Comparison of ENCODE assay signal across 9 cellular contexts in the genomic region with DNA sequence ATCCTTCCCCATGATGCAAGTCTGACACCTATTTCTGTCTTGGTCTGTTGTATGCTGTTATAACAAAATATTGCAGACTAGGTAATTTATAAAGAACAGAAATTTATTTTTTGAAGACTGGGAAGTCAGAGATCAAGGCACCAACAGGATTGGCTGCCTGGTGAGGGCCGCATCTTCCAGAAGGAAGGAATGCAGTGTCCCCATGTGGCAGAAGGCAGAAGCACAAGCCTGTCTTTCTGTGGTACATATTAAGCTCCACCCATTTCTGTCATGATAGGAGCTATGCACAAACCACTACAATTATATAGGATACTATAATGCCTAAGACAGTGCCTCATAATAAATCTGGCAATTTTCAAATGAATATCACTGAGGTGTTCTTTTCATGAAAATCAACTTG.
DNase-seq lines count a peak whose midpoint lies in the region; ATAC-seq, FAIRE-seq and TF ChIP-seq lines count a peak whose summit lies in the region.
"Had no signal": no experiment of that assay in that cellular context is flagged by ENCODE, and none has a peak within 500 bp of the region (broad histone marks: within the 10 kb centered on the region; RNA-seq: fewer than 3 reads in every experiment).

No MANE protein-coding gene starts in this region.

- CTCF ChIA-PET in Calu3 (lab: Charles Lee) (interaction anchor here (0.6 to 1.0 kb wide), 3 partner anchors 416 to 419 kb away, joined by 3 to 4 read pairs (median 3); no protein-coding TSS in a partner anchor), SK-N-SH (lab: Yijun Ruan, JAX) (interaction anchor here (0.7 to 2.8 kb wide), 2 partner anchors 29 to 417 kb away, joined by 3 to 7 read pairs; no protein-coding TSS in a partner anchor)

- H3K36me3 ChIP-seq in SK-N-SH (replicated peaks in 1 of 2; ENCODE audit: control insufficient read depth in 1 of 2, insufficient read depth in 2 of 2, low read length in 1 of 2) (no peaks in the 10 kb centered on the region), kidney (ENCODE audit: control insufficient read depth in 1 of 2, insufficient read depth in 2 of 2, low read length in 2 of 2) (no peaks in the 10 kb centered on the region)
- H3K36me3 ChIP-seq: SJSA1 had no signal

- peaks cover 13% of the 10 kb centered on the region for H3K27me3 Mint-ChIP-seq in Calu3 (ENCODE audit: unreplicated experiment)
- H3K27me3 Mint-ChIP-seq in HFFc6 (ENCODE audit: insufficient read depth), result no peaks in the 10 kb centered on the region
- H3K27me3 Mint-ChIP-seq in activated T-helper 1 cell treated with anti-CD3 and anti-CD28 coated beads, Interleukin-12 subunit alpha, Interleukin-12 subunit beta, Interleukin-2, Interleukin-4 antibody, amounts not matched to agents 30 ng/mL and 10 ng/mL and 1 ng/mL, durations not matched to agents 14 hours and 24 hours and 36 hours (ENCODE audit: insufficient read depth), result no peaks in the 10 kb centered on the region

- no peak for TF ChIP-seq EP300 in SK-N-SH (IDR thresholded peaks at IDR 0.05; ENCODE audit: borderline replicate concordance in 1 of 2, low read depth in 1 of 2, low read length in 1 of 2)

- FAIRE-seq in kidney (lab: Jason Lieb, UNC), result no peak

- POLR2A ChIA-PET in SK-N-SH (lab: Yijun Ruan, JAX), result no interaction called here

- no peak overlapping the region for H2AFZ ChIP-seq in SK-N-SH (ENCODE audit: low read depth)

- no TSS peak for BruUV-seq in Calu3 (replicated peaks; lab: Mats Ljungman, UMichigan)

- H3K9ac ChIP-seq in SK-N-SH (no peak overlapping the region), kidney (ENCODE audit: low read length in 2 of 2) (no peak overlapping the region)

- H3K9me3 Mint-ChIP-seq in Calu3 (ENCODE audit: low read depth, unreplicated experiment), result peaks cover 6% of the 10 kb centered on the region
- H3K9me3 Mint-ChIP-seq in HFFc6, result no peaks in the 10 kb centered on the region
- no peaks in the 10 kb centered on the region for H3K9me3 Mint-ChIP-seq in activated T-helper 1 cell treated with anti-CD3 and anti-CD28 coated beads, Interleukin-12 subunit alpha, Interleukin-12 subunit beta, Interleukin-2, Interleukin-4 antibody, amounts not matched to agents 30 ng/mL and 10 ng/mL and 1 ng/mL, durations not matched to agents 14 hours and 24 hours and 36 hours

- H3K4me1 Mint-ChIP-seq in Calu3 (ENCODE audit: low read depth, unreplicated experiment) (no peaks in the 10 kb centered on the region), HFFc6 (ENCODE audit: low read depth) (peaks cover 5% of the 10 kb centered on the region; the same call in 1 of the 2 replicates)
- no peaks in the 10 kb centered on the region for H3K4me1 Mint-ChIP-seq in activated T-helper 1 cell treated with anti-CD3 and anti-CD28 coated beads, Interleukin-12 subunit alpha, Interleukin-12 subunit beta, Interleukin-2, Interleukin-4 antibody, amounts not matched to agents 30 ng/mL and 10 ng/mL and 1 ng/mL, durations not matched to agents 14 hours and 24 hours and 36 hours (ENCODE audit: low read depth)

- 27% methylated on average over 1 of the region's 1 CpG for WGBS in SK-N-SH (ENCODE audit: low lambda C conversion rate)

- H3F3A ChIP-seq in SK-N-SH (replicated peaks; ENCODE audit: insufficient read depth), result no peaks in the 10 kb centered on the region

- no peaks in the 10 kb centered on the region for H3K36me3 Mint-ChIP-seq in Calu3 (ENCODE audit: insufficient read depth, unreplicated experiment)
- no peaks in the 10 kb centered on the region for H3K36me3 Mint-ChIP-seq in HFFc6 (ENCODE audit: low read depth)
- H3K36me3 Mint-ChIP-seq in activated T-helper 1 cell treated with anti-CD3 and anti-CD28 coated beads, Interleukin-12 subunit alpha, Interleukin-12 subunit beta, Interleukin-2, Interleukin-4 antibody, amounts not matched to agents 30 ng/mL and 10 ng/mL and 1 ng/mL, durations not matched to agents 14 hours and 24 hours and 36 hours (ENCODE audit: low read depth), result no peaks in the 10 kb centered on the region

- DNase-seq in Calu3 (peak; percentile 19), HFFc6 (peak; percentile 2), SK-N-SH (peak; percentile 0), kidney (no peak), OCI-M2 (lab: John Stamatoyannopoulos, UW; ENCODE audit: unreplicated experiment) (no peak)
- DNase-seq in activated T-helper 1 cell treated with anti-CD3 and anti-CD28 coated beads, Interleukin-12 subunit alpha, Interleukin-12 subunit beta, Interleukin-2, Interleukin-4 antibody, amounts not matched to agents 30 ng/mL and 10 ng/mL and 1 ng/mL, durations not matched to agents 14 hours and 24 hours and 36 hours (ENCODE audit: low spot score), result no peak

- H3K4me3 Mint-ChIP-seq in Calu3 (ENCODE audit: low read depth, unreplicated experiment), result no peak overlapping the region
- H3K4me3 Mint-ChIP-seq in HFFc6, result no peak overlapping the region
- no peak overlapping the region for H3K4me3 Mint-ChIP-seq in activated T-helper 1 cell treated with anti-CD3 and anti-CD28 coated beads, Interleukin-12 subunit alpha, Interleukin-12 subunit beta, Interleukin-2, Interleukin-4 antibody, amounts not matched to agents 30 ng/mL and 10 ng/mL and 1 ng/mL, durations not matched to agents 14 hours and 24 hours and 36 hours

- ATAC-seq in HG03108 (IDR thresholded peaks at IDR 0.05; ENCODE audit: unreplicated experiment) (no peak), GM21723 (IDR thresholded peaks at IDR 0.05; ENCODE audit: unreplicated experiment) (no peak)

- H3K79me2 ChIP-seq in SK-N-SH (ENCODE audit: insufficient read depth), result no peaks in the 10 kb centered on the region

- H3K27ac Mint-ChIP-seq in Calu3 (ENCODE audit: unreplicated experiment), result no peak overlapping the region
- no peak overlapping the region for H3K27ac Mint-ChIP-seq in HFFc6
- H3K27ac Mint-ChIP-seq in activated T-helper 1 cell treated with anti-CD3 and anti-CD28 coated beads, Interleukin-12 subunit alpha, Interleukin-12 subunit beta, Interleukin-2, Interleukin-4 antibody, amounts not matched to agents 30 ng/mL and 10 ng/mL and 1 ng/mL, durations not matched to agents 14 hours and 24 hours and 36 hours, result no peak overlapping the region

- H3K4me3 ChIP-seq in SK-N-SH (ENCODE audit: low read depth in 2 of 2, low read length in 1 of 2), result no peak overlapping the region
- H3K4me3 ChIP-seq in kidney (ENCODE audit: low read length in 2 of 2), result no peak overlapping the region
- H3K4me3 ChIP-seq: SJSA1 had no signal

- H3K9me3 ChIP-seq in SK-N-SH, result no peaks in the 10 kb centered on the region
- H3K9me3 ChIP-seq in kidney (ENCODE audit: control insufficient read depth in 1 of 2, low read length in 2 of 2), result no peaks in the 10 kb centered on the region
- H3K9me3 ChIP-seq: SJSA1 had no signal

- H3K27ac ChIP-seq in SK-N-SH (ENCODE audit: low read depth in 2 of 2, low read length in 1 of 2), result no peak overlapping the region
- no peak overlapping the region for H3K27ac ChIP-seq in kidney (ENCODE audit: low read depth in 2 of 2, low read length in 2 of 2)
- H3K27ac ChIP-seq: SJSA1 had no signal

- H3K9me2 ChIP-seq in SK-N-SH, result no peaks in the 10 kb centered on the region

- H4K20me1 ChIP-seq in SK-N-SH (ENCODE audit: insufficient read depth), result no peaks in the 10 kb centered on the region

- H3K27me3 ChIP-seq in SK-N-SH (ENCODE audit: insufficient read depth), result no peaks in the 10 kb centered on the region
- H3K27me3 ChIP-seq: SJSA1 had no signal

- TF ChIP-seq CTCF in Calu3 (IDR thresholded peaks at IDR 0.05; ENCODE audit: unreplicated experiment), result no peak
- peak; percentile 58 for TF ChIP-seq CTCF in HFFc6 (IDR thresholded peaks at IDR 0.05)
- peak; percentile 61 for TF ChIP-seq CTCF in SK-N-SH (IDR thresholded peaks at IDR 0.05)
- peak; percentile 35 for TF ChIP-seq CTCF in kidney (IDR thresholded peaks at IDR 0.05; ENCODE audit: borderline replicate concordance, extremely low read depth, insufficient read depth)

- H3K4me1 ChIP-seq in SK-N-SH (ENCODE audit: control insufficient read depth in 1 of 2, insufficient read depth in 2 of 2, low read depth in 1 of 2, low read length in 1 of 2) (no peaks in the 10 kb centered on the region), kidney (ENCODE audit: control insufficient read depth in 1 of 2, insufficient read depth in 1 of 2, low read depth in 1 of 2, low read length in 2 of 2) (no peaks in the 10 kb centered on the region)
- H3K4me1 ChIP-seq: SJSA1 had no signal

- H3K4me2 ChIP-seq in SK-N-SH, result no peak overlapping the region

- peak; percentile 52 for TF ChIP-seq RAD21 in SK-N-SH (IDR thresholded peaks at IDR 0.05; ENCODE audit: low read length)

- intact Hi-C loops in Calu3 (cut with micrococcal nuclease; ENCODE audit: unreplicated experiment) (no loop called here), kidney (cut with DNase I) (no loop called here)
- intact Hi-C loops in activated T-helper 1 cell treated with anti-CD3 and anti-CD28 coated beads, Interleukin-12 subunit alpha, Interleukin-12 subunit beta, Interleukin-2, Interleukin-4 antibody, amounts not matched to agents 30 ng/mL and 10 ng/mL and 1 ng/mL, durations not matched to agents 14 hours and 24 hours and 36 hours (cut with micrococcal nuclease), result no loop called here

TF ChIP-seq in SK-N-SH, 30 proteins besides CTCF, POLR2A, EP300 and RAD21:
- no peak for TF ChIP-seq TCF12 (IDR thresholded peaks at IDR 0.05)
- peak; percentile 24; the same call in 1 of the 2 replicates for TF ChIP-seq SMC3 (IDR thresholded peaks at IDR 0.05; ENCODE audit: low read depth, low read length)

Comparison
In these comparisons a context has a peak if more than half of its experiments do, and no peak if none do; other contexts are left out.
1. DNase-seq: peak in Calu3 (single experiment), HFFc6 (single experiment) and SK-N-SH (single experiment); none in kidney (single experiment), OCI-M2 (single experiment) and activated T-helper 1 cell treated with anti-CD3 and anti-CD28 coated beads, Interleukin-12 subunit alpha, Interleukin-12 subunit beta, Interleukin-2, Interleukin-4 antibody, amounts not matched to agents 30 ng/mL and 10 ng/mL and 1 ng/mL, durations not matched to agents 14 hours and 24 hours and 36 hours (single experiment).